Comparison of ENCODE assay signal across 20 cellular contexts in the genomic region with DNA sequence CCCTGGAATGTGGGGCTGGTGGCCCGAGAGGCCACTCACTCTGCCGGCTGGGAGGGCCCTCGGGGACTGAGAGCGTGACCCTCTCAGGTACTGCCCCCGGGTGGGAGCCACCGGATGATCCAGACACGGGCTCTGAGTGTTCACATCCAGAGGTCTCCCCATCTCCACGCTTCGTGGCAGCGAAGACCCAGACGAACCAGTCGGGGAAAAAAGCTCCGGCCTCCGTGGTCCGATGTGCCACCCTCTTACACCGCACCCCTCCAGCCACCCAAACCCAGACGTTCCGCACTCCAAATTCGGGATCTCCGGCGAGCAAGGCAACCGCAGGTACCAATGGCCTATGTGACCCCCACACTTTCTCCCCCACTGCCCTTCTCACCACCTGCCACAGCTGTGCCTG. TPM values are rescaled to one million over a fixed set of nuclear protein-coding genes. Genes with fewer than 3 reads are reported as not detected.
DNase-seq lines count a peak whose midpoint lies in the region; ATAC-seq, FAIRE-seq and TF ChIP-seq lines count a peak whose summit lies in the region.
"Had no signal": no experiment of that assay in that cellular context is flagged by ENCODE, and none has a peak within 500 bp of the region (broad histone marks: within the 10 kb centered on the region; RNA-seq: fewer than 3 reads in every experiment).

No MANE protein-coding gene starts in this region.

- H4K5ac ChIP-seq in H1 (ENCODE audit: insufficient read length, low read depth, low read length), result no peak overlapping the region

- intact Hi-C loops in vagina (cut with DNase I), result no loop called here

- H3K4me3 ChIP-seq in H1 (ENCODE audit: extremely low read depth in 1 of 4, insufficient read depth in 2 of 4, low read depth in 3 of 4, low read length in 4 of 4), result no peak overlapping the region
- H3K4me3 ChIP-seq in vagina, result no peak overlapping the region
- H3K4me3 ChIP-seq in gastroesophageal sphincter, result no peak overlapping the region
- H3K4me3 ChIP-seq: GM23248 had no signal

- H3K79me2 ChIP-seq in H1 (ENCODE audit: control insufficient read depth in 1 of 2, insufficient read depth in 2 of 2, low read length in 2 of 2), result no peaks in the 10 kb centered on the region

- no peak for ATAC-seq in gastroesophageal sphincter

- peak overlapping the region; percentile 19 for H3K27ac Mint-ChIP-seq in neural crest cell (ENCODE audit: unreplicated experiment)
- H3K27ac Mint-ChIP-seq: HFFc6 had no signal

- peaks cover 10% of the 10 kb centered on the region for H3K4me1 Mint-ChIP-seq in neural crest cell
- H3K4me1 Mint-ChIP-seq: CD14-positive monocyte had no signal

- H4K8ac ChIP-seq in H1 (ENCODE audit: extremely low read depth, insufficient read depth, low read length), result peak overlapping the region; percentile 26; the same call in 1 of the 2 replicates

- no peak overlapping the region for H2BK12ac ChIP-seq in H1 (ENCODE audit: low read depth, low read length)

- H2BK15ac ChIP-seq in H1 (ENCODE audit: low read length), result no peak overlapping the region

- H2BK20ac ChIP-seq in H1 (ENCODE audit: low read length), result no peak overlapping the region

- no peak overlapping the region for H2AFZ ChIP-seq in H1 (ENCODE audit: low read length)
- H2AFZ ChIP-seq: GM23248 had no signal

- 0 out of 4 replicates have a peak, but pooled peaks cover 0 to 3% of the 10 kb centered on the region in 2 experiments for H3K9me3 ChIP-seq in H1 (ENCODE audit: insufficient read depth in 2 of 2, low read depth in 1 of 2, low read length in 1 of 2)
- H3K9me3 ChIP-seq in vagina, result no peaks in the 10 kb centered on the region
- H3K9me3 ChIP-seq in gastroesophageal sphincter, result peaks cover 0 to 11% (median 0%) of the 10 kb centered on the region in 3 donors

- FAIRE-seq in H1 (lab: Jason Lieb, UNC), result no peak
- FAIRE-seq: A204.1, GM12892 had no signal

- TF ChIP-seq CTCF in H1 (IDR thresholded peaks at IDR 0.05; ENCODE audit: control extremely low read depth in 1 of 3, insufficient read depth in 1 of 3, low read depth in 1 of 3, low read length in 3 of 3) (no peak), neural crest cell (conservative IDR thresholded peaks at IDR 0.05) (no peak), vagina (IDR thresholded peaks at IDR 0.05) (no peak), gastroesophageal sphincter (IDR thresholded peaks at IDR 0.05) (no peak)

- POLR2A ChIA-PET in H1 (lab: Charles Lee; ENCODE audit: partially characterized antibody), result no interaction called here

- peaks cover 36% of the 10 kb centered on the region for H3K36me3 Mint-ChIP-seq in neural crest cell (ENCODE audit: low read depth)

- no peaks in the 10 kb centered on the region for H3K23me2 ChIP-seq in H1 (ENCODE audit: low read depth, low read length)

- H3K56ac ChIP-seq in H1 (replicated peaks; ENCODE audit: insufficient read length, low read depth, low read length), result no peak overlapping the region

- DNase-seq in activated effector memory CD4-positive, alpha-beta T cell treated with anti-CD3 and anti-CD28 coated beads, Interleukin-2, amount 50 U/mL, for 16 hours, result peak; percentile 57
- DNase-seq in activated effector memory CD4-positive, alpha-beta T cell treated with Interleukin-2 at 50 U/mL for 16 hours, result no peak
- DNase-seq in H1 (ENCODE audit: low read depth in 1 of 2, low spot score in 2 of 2) (peak in 1 of 2 experiments; percentile 43), neural crest cell (ENCODE audit: low read depth, low spot score) (no peak), vagina (ENCODE audit: extremely low spot score in 2 of 2) (peak; percentile 69 to 84), caudate nucleus (lab: John Stamatoyannopoulos, UW) (no peak)
- DNase-seq in NK-92 treated with Interleukin-12 subunit alpha and Interleukin-12 subunit beta, amount 100 ng/mL, for 24 hours (lab: John Stamatoyannopoulos, UW), result no peak
- DNase-seq: DMS79, GM23248, HFFc6, KBM-7, NCI-H1048, NCI-H146, NCI-H226, NCI-H526 treated with DMSO at 0.1 percent for 48 hours had no signal

- H3K27me3 Mint-ChIP-seq in neural crest cell (ENCODE audit: low read depth), result no peaks in the 10 kb centered on the region

- H3K4me1 ChIP-seq in H1 (replicated peaks in 1 of 4; ENCODE audit: control insufficient read depth in 3 of 4, insufficient read depth in 4 of 4, low read length in 3 of 4) (no peaks in the 10 kb centered on the region), vagina (no peaks in the 10 kb centered on the region), gastroesophageal sphincter (no peaks in the 10 kb centered on the region)

- no peak overlapping the region for H4K91ac ChIP-seq in H1 (replicated peaks; ENCODE audit: insufficient read length, low read length)

- no peak overlapping the region for H2AK5ac ChIP-seq in H1 (ENCODE audit: low read depth, low read length)

- peaks cover 2% of the 10 kb centered on the region; the same call in 1 of the 2 replicates for H3K79me1 ChIP-seq in H1 (ENCODE audit: low read depth, low read length)

- H3K14ac ChIP-seq in H1 (ENCODE audit: insufficient read length), result no peak overlapping the region

- no peak overlapping the region for H3K23ac ChIP-seq in H1 (ENCODE audit: insufficient read length)

- no peak for TF ChIP-seq RAD21 in H1 (IDR thresholded peaks at IDR 0.05 in 1 of 2, conservative IDR thresholded peaks at IDR 0.05 in 1 of 2; ENCODE audit: low read depth in 2 of 2, low read length in 2 of 2)

- H2BK120ac ChIP-seq in H1 (replicated peaks; ENCODE audit: low read depth, low read length), result no peak overlapping the region

- H4K20me1 ChIP-seq in H1 (replicated peaks in 1 of 2; ENCODE audit: control insufficient read depth in 1 of 2, insufficient read depth in 2 of 2, low read length in 2 of 2), result peaks cover 0 to 2% of the 10 kb centered on the region in 2 experiments

- no peak overlapping the region for H2BK5ac ChIP-seq in H1 (ENCODE audit: low read depth, low read length)

- H3K4ac ChIP-seq in H1 (replicated peaks; ENCODE audit: insufficient read length, low read depth, low read length), result no peak overlapping the region

- CTCF ChIA-PET in H1 (lab: Charles Lee; ENCODE audit: partially characterized antibody), result interaction anchor here (0.7 to 0.8 kb wide), 2 partner anchors 284 to 295 kb away, joined by 3 to 4 read pairs; no protein-coding TSS in a partner anchor

- no peak for TF ChIP-seq POLR2A in H1 (IDR thresholded peaks at IDR 0.05; ENCODE audit: control extremely low read depth in 1 of 2, low read depth in 2 of 2, low read length in 2 of 2)
- no peak for TF ChIP-seq POLR2A in vagina (IDR thresholded peaks at IDR 0.05)
- TF ChIP-seq POLR2A in gastroesophageal sphincter (IDR thresholded peaks at IDR 0.05), result no peak

- WGBS in H1 (ENCODE audit: extremely low coverage in 1 of 2, insufficient coverage in 1 of 2, insufficient read length in 1 of 2, insufficient replicate concordance in 2 of 2, low coverage in 1 of 2, low lambda C conversion rate in 2 of 2, missing lambda C conversion rate in 1 of 2), 2 experiments, result 96% methylated on average over 18 of the region's 22 CpGs; no CpG with 5 or more reads in 1 of the 2 experiments
- 100% methylated on average over 1 of the region's 22 CpGs; no CpG with 5 or more reads in 1 of the 2 donors for WGBS in gastroesophageal sphincter (ENCODE audit: low coverage in 1 of 2), 2 donors

- H3K9ac ChIP-seq in H1 (replicated peaks in 1 of 4; ENCODE audit: extremely low read depth in 1 of 4, low read depth in 3 of 4, low read length in 3 of 4), result no peak overlapping the region
- H3K9ac ChIP-seq: GM23248 had no signal

- peaks cover 3% of the 10 kb centered on the region for H3K9me3 Mint-ChIP-seq in neural crest cell

- H3K36me3 ChIP-seq in H1 (ENCODE audit: control insufficient read depth in 2 of 4, insufficient read depth in 4 of 4, low read length in 3 of 4) (peaks cover 0 to 9% (median 1%) of the 10 kb centered on the region in 4 experiments; a peak in 3 of 8 replicates), vagina (no peaks in the 10 kb centered on the region), gastroesophageal sphincter (peaks cover 0 to 57% of the 10 kb centered on the region in 2 donors)

- H3K4me2 ChIP-seq in H1 (ENCODE audit: insufficient read depth in 1 of 2, low read depth in 2 of 2, low read length in 2 of 2), result no peak overlapping the region

- TF ChIP-seq EP300 in H1 (IDR thresholded peaks at IDR 0.05; ENCODE audit: borderline replicate concordance in 1 of 2, low read depth in 2 of 2, low read length in 2 of 2), result no peak
- TF ChIP-seq EP300 in gastroesophageal sphincter (IDR thresholded peaks at IDR 0.05), result no peak

- no peak overlapping the region for H3K27ac ChIP-seq in H1 (ENCODE audit: low read depth, low read length)
- H3K27ac ChIP-seq in vagina, result no peak overlapping the region
- H3K27ac ChIP-seq in gastroesophageal sphincter, result no peak overlapping the region
- no peak overlapping the region for H3K27ac ChIP-seq in caudate nucleus (ENCODE audit: low read depth, low read length)
- H3K27ac ChIP-seq: GM23248 had no signal

- H3K18ac ChIP-seq in H1 (ENCODE audit: extremely low read depth, low read length), result no peak overlapping the region

- no peak overlapping the region for H3K4me3 Mint-ChIP-seq in neural crest cell
- H3K4me3 Mint-ChIP-seq: CD14-positive monocyte, HFFc6 had no signal

- H3K27me3 ChIP-seq in H1 (replicated peaks in 1 of 4; ENCODE audit: control insufficient read depth in 3 of 4, extremely low read depth in 1 of 4, insufficient read depth in 3 of 4, low read length in 3 of 4), result no peaks in the 10 kb centered on the region
- H3K27me3 ChIP-seq in vagina, result no peaks in the 10 kb centered on the region
- no peaks in the 10 kb centered on the region for H3K27me3 ChIP-seq in gastroesophageal sphincter

TF ChIP-seq in H1, 55 proteins besides CTCF, POLR2A, EP300 and RAD21 (continues in another document):
- no peak for TF ChIP-seq SP1 (IDR thresholded peaks at IDR 0.05; ENCODE audit: low read depth, low read length)
- no peak for TF ChIP-seq CREB1 (IDR thresholded peaks at IDR 0.05)

RNA-seq across cellular contexts. Expression of a gene that starts 49.5 kb away (rescaled TPM):
- 3.0 and 3.1 TPM in 2 replicates for total RNA-seq in H1 (2021; fragmentation: NEBNext Ultra II Directional; extraction: Animal tissue kit (Norgen Biotek cat#: 25700))
- polyA plus RNA-seq in H1 (2011; rRNA removed), result 4.0 and 4.9 TPM in 2 replicates
- polyA plus RNA-seq in H1 (2011; cell fraction: cytosol; rRNA removed), result 6.0 TPM
- polyA plus RNA-seq in H1 (2011; cell fraction: nucleus; rRNA removed), result 6.0 TPM
- polyA plus RNA-seq in H1 (2012, experiment 1 of 2), result 3.3 to 5.6 TPM (median 4.6 TPM) in 4 replicates
- 5.3 TPM for polyA plus RNA-seq in H1 (2012, experiment 2 of 2)
- 6.0 TPM for polyA plus RNA-seq in H1 (2013, experiment 1 of 2)
- polyA plus RNA-seq in H1 (2013, experiment 2 of 2), result 6.6 TPM
- polyA minus RNA-seq in H1 (2011; rRNA and poly(A)+ RNA removed), result 1.9 and 3.4 TPM in 2 replicates
- polyA minus RNA-seq in H1 (2011; cell fraction: cytosol; rRNA and poly(A)+ RNA removed), result 2.7 TPM
- 2.3 TPM for polyA minus RNA-seq in H1 (2011; cell fraction: nucleus; rRNA and poly(A)+ RNA removed)
- total RNA-seq in neural crest cell (0.40 TPM in 1 of 2 replicates, not detected in the other), vagina (not detected), gastroesophageal sphincter (not detected)
- total RNA-seq: G401, GM23248, HFFc6 had no signal
- polyA plus RNA-seq: CD14-positive monocyte, GM23248 had no signal

Comparison
In these comparisons a context has a peak if more than half of its experiments do, and no peak if none do; other contexts are left out.
1. DNase-seq: peak in activated effector memory CD4-positive, alpha-beta T cell treated with anti-CD3 and anti-CD28 coated beads, Interleukin-2, amount 50 U/mL, for 16 hours (single experiment) and vagina (2 of 2); none in activated effector memory CD4-positive, alpha-beta T cell treated with Interleukin-2 at 50 U/mL for 16 hours (single experiment), neural crest cell (single experiment), caudate nucleus (0 of 61) and NK-92 treated with Interleukin-12 subunit alpha and Interleukin-12 subunit beta, amount 100 ng/mL, for 24 hours (single experiment).